9 cellular contexts compared by ENCODE assay signal in the genomic region with DNA sequence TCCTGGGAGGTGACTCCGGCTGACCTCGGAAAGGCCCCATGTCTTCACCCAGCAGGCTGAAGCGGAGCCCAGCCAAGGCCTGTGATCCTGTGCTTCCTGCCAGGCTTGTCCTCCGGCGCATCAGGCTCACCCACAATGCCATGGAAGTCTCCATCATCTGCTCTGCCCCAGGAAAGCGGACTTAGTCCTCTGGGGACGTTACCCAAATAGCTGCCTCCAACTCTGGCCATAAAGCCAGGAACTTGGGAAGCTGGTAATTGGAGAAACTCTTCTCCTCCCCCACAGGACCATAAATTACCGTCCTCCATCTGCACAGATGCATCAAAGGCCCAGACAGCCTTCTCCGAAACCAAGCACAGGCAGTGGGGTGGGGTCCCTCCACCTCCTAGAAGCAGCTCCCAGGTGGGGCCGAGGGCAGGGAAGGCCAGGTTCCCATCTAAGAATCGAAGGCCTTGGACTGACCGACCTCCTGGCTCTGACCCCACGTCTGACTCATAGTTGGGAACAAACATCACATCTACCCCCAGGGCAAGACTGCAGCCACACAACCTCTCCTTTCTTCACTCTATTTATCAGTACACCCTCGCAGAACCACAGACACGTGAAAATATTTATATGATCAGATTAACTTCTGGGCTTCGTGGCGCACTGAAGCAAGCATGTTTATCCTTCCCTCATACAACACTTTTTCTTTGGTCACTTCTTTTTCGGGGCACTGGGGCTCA. TPM values are rescaled to one million over a fixed set of nuclear protein-coding genes. Genes with fewer than 3 reads are reported as not detected.
A peak's percentile ranks its signal among the peaks of the same experiment; 100 is the strongest.
DNase-seq lines count a peak whose midpoint lies in the region; ATAC-seq and TF ChIP-seq lines count a peak whose summit lies in the region.
"Had no signal": no experiment of that assay in that cellular context is flagged by ENCODE, and none has a peak within 500 bp of the region (broad histone marks: within the 10 kb centered on the region; RNA-seq: fewer than 3 reads in every experiment).

No MANE protein-coding gene starts in this region.

- intact Hi-C loops in Calu3 (cut with micrococcal nuclease; ENCODE audit: unreplicated experiment) (no loop called here), prostate gland (cut with DNase I) (loop anchor here (5.0 kb wide), 1 partner anchor 48 kb away; no protein-coding TSS in a partner anchor)

- H3K9me3 Mint-ChIP-seq in Calu3 (ENCODE audit: low read depth, unreplicated experiment): no peaks in the 10 kb centered on the region
- H3K9me3 Mint-ChIP-seq: activated naive CD4-positive, alpha-beta T cell treated with anti-CD3 and anti-CD28 coated beads, Interleukin-2, amount 10 ng/mL, durations not matched to agents 7 days and 5 days had no signal

- H3K4me3 Mint-ChIP-seq in Calu3 (ENCODE audit: low read depth, unreplicated experiment): peak overlapping the region; percentile 15
- H3K4me3 Mint-ChIP-seq: activated naive CD4-positive, alpha-beta T cell treated with anti-CD3 and anti-CD28 coated beads, Interleukin-2, amount 10 ng/mL, durations not matched to agents 7 days and 5 days had no signal

- 0 out of 2 replicates have a peak overlapping the region, but pooled peaks have one; percentile 2 for H3K4me3 ChIP-seq in SJCRH30
- no peak overlapping the region for H3K4me3 ChIP-seq in fibroblast of the aortic adventitia (ENCODE audit: low read depth, low read length)
- no peak overlapping the region for H3K4me3 ChIP-seq in prostate gland

- peaks cover 32% of the 10 kb centered on the region for H3K4me1 ChIP-seq in SJCRH30
- H3K4me1 ChIP-seq in prostate gland (replicated peaks): peaks cover 8% of the 10 kb centered on the region

- H3K36me3 Mint-ChIP-seq in Calu3 (ENCODE audit: insufficient read depth, unreplicated experiment): no peaks in the 10 kb centered on the region

- peaks cover 48% of the 10 kb centered on the region for H3K4me1 Mint-ChIP-seq in Calu3 (ENCODE audit: low read depth, unreplicated experiment)

- no TSS peak for BruUV-seq in Calu3 (replicated peaks; lab: Mats Ljungman, UMichigan)

- ATAC-seq in HG03354 (IDR thresholded peaks at IDR 0.05; ENCODE audit: poor library complexity, severe bottlenecking, unreplicated experiment) (no peak), GM21529 (IDR thresholded peaks at IDR 0.05; ENCODE audit: unreplicated experiment) (no peak), GM18502 (IDR thresholded peaks at IDR 0.05; ENCODE audit: poor library complexity, unreplicated experiment) (no peak), HG03039 (IDR thresholded peaks at IDR 0.05; ENCODE audit: unreplicated experiment) (no peak)

- TF ChIP-seq CTCF in Calu3 (IDR thresholded peaks at IDR 0.05; ENCODE audit: unreplicated experiment): no peak
- TF ChIP-seq CTCF in fibroblast of the aortic adventitia (IDR thresholded peaks at IDR 0.05; ENCODE audit: insufficient read depth, low read length): no peak
- no peak for TF ChIP-seq CTCF in prostate gland (IDR thresholded peaks at IDR 0.05)

- TF ChIP-seq POLR2A in prostate gland (IDR thresholded peaks at IDR 0.05): no peak

- peak; percentile 77 for DNase-seq in Calu3
- peak; percentile 72 to 73 for DNase-seq in SJCRH30
- peak; percentile 83 for DNase-seq in fibroblast of the aortic adventitia (ENCODE audit: low read depth)
- peak; percentile 51 for DNase-seq in prostate gland (ENCODE audit: low spot score)
- DNase-seq: activated naive CD4-positive, alpha-beta T cell treated with anti-CD3 and anti-CD28 coated beads, Interleukin-2, amount 10 ng/mL, durations not matched to agents 7 days and 5 days had no signal

- H3K27ac ChIP-seq in SJCRH30 (peak overlapping the region; percentile 37), prostate gland (peak overlapping the region; percentile 24 to 59)

- H3K36me3 ChIP-seq in SJCRH30 (no peaks in the 10 kb centered on the region), prostate gland (no peaks in the 10 kb centered on the region)

- CTCF ChIA-PET in Calu3 (lab: Charles Lee): interaction anchor here (1.1 kb wide), 1 partner anchor 51 kb away, joined by 3 read pairs; no protein-coding TSS in a partner anchor

- H3K27me3 ChIP-seq in SJCRH30 (no peaks in the 10 kb centered on the region), prostate gland (replicated peaks; ENCODE audit: insufficient read depth) (no peaks in the 10 kb centered on the region)

- H3K27me3 Mint-ChIP-seq in Calu3 (ENCODE audit: unreplicated experiment): no peaks in the 10 kb centered on the region
- H3K27me3 Mint-ChIP-seq: activated naive CD4-positive, alpha-beta T cell treated with anti-CD3 and anti-CD28 coated beads, Interleukin-2, amount 10 ng/mL, durations not matched to agents 7 days and 5 days had no signal

- no peak overlapping the region for H3K27ac Mint-ChIP-seq in Calu3 (ENCODE audit: unreplicated experiment)
- H3K27ac Mint-ChIP-seq: activated naive CD4-positive, alpha-beta T cell treated with anti-CD3 and anti-CD28 coated beads, Interleukin-2, amount 10 ng/mL, durations not matched to agents 7 days and 5 days had no signal

- H3K9me3 ChIP-seq in SJCRH30 (replicated peaks) (no peaks in the 10 kb centered on the region), prostate gland (no peaks in the 10 kb centered on the region)

- 36% methylated on average over 18 of the region's 18 CpGs for WGBS in prostate gland

RNA-seq across cellular contexts. Expression of gene PITPNM2, which starts 56.4 kb away (rescaled TPM):
- total RNA-seq in Calu3 (2022) (7.8 and 8.4 TPM in 2 replicates), fibroblast of the aortic adventitia (ENCODE audit: low replicate concordance) (4.1 and 6.6 TPM in 2 replicates), prostate gland (10 to 100 TPM in 1 of 2 donors, 1 to 10 TPM in 1; 2.4 to 15.7 TPM)
- 1.2 and 1.3 TPM in 2 replicates for total RNA-seq in SJCRH30 (2014; rRNA removed; shearing (Covaris generic))
